21 cellular contexts compared by ENCODE assay signal in the genomic region with DNA sequence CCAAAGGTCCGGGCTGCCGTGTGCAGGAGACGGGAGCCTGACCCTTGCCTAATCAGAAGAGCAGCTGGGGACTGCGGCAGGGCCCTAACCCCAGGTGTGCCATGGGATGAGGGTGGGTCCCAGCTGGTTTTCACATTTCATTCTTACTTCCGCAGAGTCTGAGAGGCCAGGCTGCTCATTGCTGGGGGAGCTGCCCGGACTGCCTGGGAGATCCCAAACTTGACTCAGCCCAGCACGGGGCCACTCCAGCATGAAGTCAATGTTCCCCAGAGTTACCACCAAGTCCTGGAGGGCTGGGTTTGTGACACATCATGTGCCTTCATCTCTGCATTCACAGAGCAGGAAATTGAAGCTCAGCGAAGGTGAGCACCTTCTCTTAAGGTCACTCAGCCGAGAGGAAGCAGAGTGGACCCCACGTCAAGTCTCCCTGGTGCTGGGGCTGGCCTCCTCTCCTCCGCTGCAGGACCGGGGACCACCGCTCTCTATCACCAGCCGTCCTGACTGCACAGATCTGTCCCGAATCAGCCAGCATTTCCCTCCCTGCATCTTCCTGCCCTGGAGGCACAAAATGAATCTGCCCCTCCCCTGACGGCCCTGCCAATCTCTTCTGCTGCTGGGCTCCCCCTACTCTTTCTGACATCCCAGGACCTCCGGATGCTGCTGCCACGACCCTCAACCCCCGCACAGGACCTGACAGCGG.
"Had no signal": no experiment of that assay in that cellular context is flagged by ENCODE, and none has a peak within 500 bp of the region (broad histone marks: within the 10 kb centered on the region; RNA-seq: fewer than 3 reads in every experiment).

No MANE protein-coding gene starts in this region.

- H3K27ac Mint-ChIP-seq: activated CD8-positive, alpha-beta T cell treated with anti-CD3 and anti-CD28 coated beads for 36 hours; activated naive CD8-positive, alpha-beta T cell; effector memory CD8-positive, alpha-beta T cell; nephron had no signal

- H3K4me3 Mint-ChIP-seq: activated CD8-positive, alpha-beta T cell treated with anti-CD3 and anti-CD28 coated beads for 36 hours; activated naive CD8-positive, alpha-beta T cell; activated T-cell treated with anti-CD3 and anti-CD28 coated beads, Interleukin-2, amount 50 U/mL, for 4 hours; effector memory CD8-positive, alpha-beta T cell; nephron; WTC11 had no signal

- H3K4me1 ChIP-seq: testis had no signal

- H3K4me1 Mint-ChIP-seq: WTC11 had no signal

- H3K27me3 ChIP-seq: testis, upper lobe of right lung had no signal

- H3K9me3 ChIP-seq: testis had no signal

- H3K36me3 Mint-ChIP-seq: WTC11 had no signal

- H3K36me3 ChIP-seq: brain microvascular endothelial cell, heart right ventricle, stomach, upper lobe of right lung had no signal

- H3K4me3 ChIP-seq: heart right ventricle, stomach, testis, upper lobe of right lung had no signal

- H3K27ac ChIP-seq: brain microvascular endothelial cell, epithelial cell of prostate, heart right ventricle, stomach, testis, upper lobe of right lung had no signal

- FAIRE-seq: frontal cortex, TTC549 had no signal

- DNase-seq: activated CD4-positive, alpha-beta T cell treated with anti-CD3 and anti-CD28 coated beads for 4 hours; activated CD8-positive, alpha-beta T cell treated with anti-CD3 and anti-CD28 coated beads for 36 hours; activated effector memory CD4-positive, alpha-beta T cell treated with Interleukin-2 at 50 U/mL for 16 hours; activated T-cell treated with anti-CD3 and anti-CD28 coated beads, Interleukin-2, amount 50 U/mL, for 4 hours; brain microvascular endothelial cell; cerebellar nuclear complex; dermis blood vessel endothelial cell; effector memory CD8-positive, alpha-beta T cell; islet precursor cell; stimulated activated CD4-positive, alpha-beta T cell treated with anti-CD3 and anti-CD28 coated beads, Interleukin-1b, Interleukin-23, amount 100 ng/mL, for 48 hours; stomach; SW 1271; testis; upper lobe of right lung had no signal

- H3K27me3 Mint-ChIP-seq: activated CD8-positive, alpha-beta T cell treated with anti-CD3 and anti-CD28 coated beads for 36 hours had no signal
